In genomic region chr2:172100080-172101007, GRCh38 we compare ENCODE assay signal across 12 cellular contexts. TPM values are rescaled to one million over a fixed set of nuclear protein-coding genes. Genes with fewer than 3 reads are reported as not detected.
DNase-seq lines count a peak whose midpoint lies in the region; TF ChIP-seq lines count a peak whose summit lies in the region.
"Had no signal": no experiment of that assay in that cellular context is flagged by ENCODE, and none has a peak within 500 bp of the region (broad histone marks: within the 10 kb centered on the region; RNA-seq: fewer than 3 reads in every experiment).

No MANE protein-coding gene starts in this region.

- CTCF ChIA-PET in PC-9 (lab: Charles Lee), result interaction anchor here (0.5 to 0.6 kb wide), 2 partner anchors 131 to 345 kb away, joined by 3 to 11 read pairs; no protein-coding TSS in a partner anchor

- H3F3A ChIP-seq in PC-9 (ENCODE audit: insufficient read depth, low read depth), result peaks cover 46% of the 10 kb centered on the region

- H3K9me2 ChIP-seq in PC-9 (ENCODE audit: insufficient read depth), result no peaks in the 10 kb centered on the region

- H3K4me3 ChIP-seq in PC-9 (peak overlapping the region; percentile 68; the same call in 1 of the 2 replicates), fibroblast of lung (replicated peaks in 1 of 4; ENCODE audit: control extremely low read depth in 1 of 4, insufficient read depth in 1 of 4, low read depth in 3 of 4, low read length in 4 of 4) (no peak overlapping the region), skeletal muscle satellite cell (ENCODE audit: low read length) (peak overlapping the region; percentile 81)
- H3K4me3 ChIP-seq: upper lobe of left lung had no signal

- H3K9ac ChIP-seq in fibroblast of lung (ENCODE audit: insufficient read depth, low read length) (peak overlapping the region; percentile 10), skeletal muscle satellite cell (ENCODE audit: low read depth, low read length) (peak overlapping the region; percentile 72)

- H4K20me1 ChIP-seq in PC-9 (ENCODE audit: insufficient read depth) (no peaks in the 10 kb centered on the region), fibroblast of lung (ENCODE audit: control insufficient read depth, extremely low read depth, insufficient read depth, low read length) (no peaks in the 10 kb centered on the region)

- TF ChIP-seq CTCF in PC-9 (conservative IDR thresholded peaks at IDR 0.05), result no peak
- no peak for TF ChIP-seq CTCF in fibroblast of lung (conservative IDR thresholded peaks at IDR 0.05 in 1 of 2, IDR thresholded peaks at IDR 0.05 in 1 of 2; ENCODE audit: low read depth in 1 of 2, low read length in 2 of 2)

- peak overlapping the region; percentile 95 for H3K4me2 ChIP-seq in PC-9
- peak overlapping the region; percentile 54 for H3K4me2 ChIP-seq in fibroblast of lung (ENCODE audit: extremely low read depth, insufficient read depth, low read length)
- peak overlapping the region; percentile 99 for H3K4me2 ChIP-seq in skeletal muscle satellite cell (ENCODE audit: low read length)

- no TSS peak for BruUV-seq in PC-9 (replicated peaks; lab: Mats Ljungman, UMichigan)

- H3K9me3 ChIP-seq in PC-9 (ENCODE audit: insufficient read depth, low read depth) (no peaks in the 10 kb centered on the region), fibroblast of lung (ENCODE audit: control insufficient read depth, insufficient read depth, low read depth, low read length) (no peaks in the 10 kb centered on the region), skeletal muscle satellite cell (replicated peaks; ENCODE audit: low read length) (no peaks in the 10 kb centered on the region)
- H3K9me3 ChIP-seq: upper lobe of left lung had no signal

- intact Hi-C loops in PC-9 (cut with micrococcal nuclease; ENCODE audit: unreplicated experiment), result loop anchor here (10.0 kb wide), 2 partner anchors 666 to 1126 kb away; partner anchors contain the start of genes DCAF17 and METTL8

- POLR2A ChIA-PET in PC-9 (lab: Charles Lee; ENCODE audit: unreplicated experiment), result interaction anchor here (0.5 to 0.7 kb wide), 2 partner anchors 180 to 341 kb away, joined by 3 read pairs; no protein-coding TSS in a partner anchor

- H3K36me3 ChIP-seq in PC-9 (ENCODE audit: low read depth), result no peaks in the 10 kb centered on the region
- no peaks in the 10 kb centered on the region for H3K36me3 ChIP-seq in fibroblast of lung (ENCODE audit: control insufficient read depth, insufficient read depth, low read length)
- H3K36me3 ChIP-seq in skeletal muscle satellite cell (ENCODE audit: insufficient read depth, low read length), result peaks cover 3% of the 10 kb centered on the region
- H3K36me3 ChIP-seq: upper lobe of left lung had no signal

- no peaks in the 10 kb centered on the region for H3K27me3 ChIP-seq in PC-9 (ENCODE audit: insufficient read depth, low read depth)
- peaks cover 4% of the 10 kb centered on the region for H3K27me3 ChIP-seq in fibroblast of lung (ENCODE audit: control insufficient read depth, insufficient read depth, low read length)
- no peaks in the 10 kb centered on the region for H3K27me3 ChIP-seq in skeletal muscle satellite cell (ENCODE audit: control insufficient read depth, insufficient read depth, low read length)

- H3K27ac ChIP-seq in PC-9 (no peak overlapping the region), fibroblast of lung (ENCODE audit: insufficient read depth, low read length) (no peak overlapping the region)
- H3K27ac ChIP-seq: upper lobe of left lung had no signal

- 0 out of 2 replicates have a peak overlapping the region, but pooled peaks have one; percentile 80 for H2AFZ ChIP-seq in PC-9
- no peak overlapping the region for H2AFZ ChIP-seq in fibroblast of lung (ENCODE audit: low read length)

- H3K79me2 ChIP-seq in PC-9 (ENCODE audit: low read depth), result no peaks in the 10 kb centered on the region
- H3K79me2 ChIP-seq in fibroblast of lung (ENCODE audit: control insufficient read depth, insufficient read depth, low read length), result no peaks in the 10 kb centered on the region

- DNase-seq in activated T-cell treated with anti-CD3 and anti-CD28 coated beads, Interleukin-2, amount 50 U/mL, for 1 hour, result peak; percentile 40
- DNase-seq in activated T-cell treated with anti-CD3 and anti-CD28 coated beads for 4 hours (no peak), PC-9 (peak in 1 of 2 experiments; percentile 37), fibroblast of lung (ENCODE audit: low read depth in 2 of 2) (no peak), GM19238 (ENCODE audit: insufficient read length, low spot score) (no peak), NCI-H2029 (lab: John Stamatoyannopoulos, UW) (no peak), ureter (ENCODE audit: low spot score) (no peak)
- DNase-seq: amniotic stem cell, IMR-90 had no signal

- peaks cover 48% of the 10 kb centered on the region for H3K4me1 ChIP-seq in PC-9 (replicated peaks; ENCODE audit: insufficient read depth)
- H3K4me1 ChIP-seq in fibroblast of lung (ENCODE audit: control insufficient read depth, extremely low read depth, insufficient read depth, low read length), result peaks cover 18% of the 10 kb centered on the region
- H3K4me1 ChIP-seq in skeletal muscle satellite cell (ENCODE audit: control insufficient read depth, insufficient read depth, low read length), result peaks cover 70% of the 10 kb centered on the region

RNA-seq across cellular contexts. Expression of gene DLX2, which starts 2.4 kb away (rescaled TPM):
- total RNA-seq in PC-9 (2021) (0.65 and 0.76 TPM in 2 replicates), fibroblast of lung (not detected in 2 replicates), ureter (not detected)
- not detected in 2 replicates for polyA plus RNA-seq in fibroblast of lung
- polyA plus RNA-seq in fibroblast of lung (2012), result 0.07 and 0.09 TPM in 2 replicates
- polyA minus RNA-seq in fibroblast of lung (ENCODE audit: low replicate concordance), result not detected in 2 replicates
- total RNA-seq in skeletal muscle satellite cell (2012; rRNA removed), result 1.1 and 1.8 TPM in 2 replicates
- total RNA-seq: IMR-90, Right ventricle myocardium inferior, upper lobe of left lung had no signal

RNA-seq across cellular contexts. Expression of gene DLX1, which starts 15.0 kb away (rescaled TPM):
- total RNA-seq in PC-9 (2021) (0.87 TPM in 1 of 2 replicates, not detected in the other), fibroblast of lung (not detected in 2 replicates), ureter (not detected)
- polyA plus RNA-seq in fibroblast of lung, result 0.09 and 0.43 TPM in 2 replicates
- 0.12 and 0.43 TPM in 2 replicates for polyA plus RNA-seq in fibroblast of lung (2012)
- polyA minus RNA-seq in fibroblast of lung (ENCODE audit: low replicate concordance), result 1.0 TPM in 1 of 2 replicates, not detected in the other
- 1.3 and 3.5 TPM in 2 replicates for total RNA-seq in skeletal muscle satellite cell (2012; rRNA removed)
- total RNA-seq: Right ventricle myocardium inferior, upper lobe of left lung had no signal

Comparison
In these comparisons a context has a peak if more than half of its experiments do, and no peak if none do; other contexts are left out.
1. H3K4me3 ChIP-seq: peak in PC-9 (single experiment) and skeletal muscle satellite cell (single experiment); none in fibroblast of lung (0 of 4).
2. Peak in every context shown above with its lines, with median percentiles within 50 percentile points of each other: H3K4me2 ChIP-seq.